Comparison of ENCODE assay signal across 1 cellular context in the genomic region with DNA sequence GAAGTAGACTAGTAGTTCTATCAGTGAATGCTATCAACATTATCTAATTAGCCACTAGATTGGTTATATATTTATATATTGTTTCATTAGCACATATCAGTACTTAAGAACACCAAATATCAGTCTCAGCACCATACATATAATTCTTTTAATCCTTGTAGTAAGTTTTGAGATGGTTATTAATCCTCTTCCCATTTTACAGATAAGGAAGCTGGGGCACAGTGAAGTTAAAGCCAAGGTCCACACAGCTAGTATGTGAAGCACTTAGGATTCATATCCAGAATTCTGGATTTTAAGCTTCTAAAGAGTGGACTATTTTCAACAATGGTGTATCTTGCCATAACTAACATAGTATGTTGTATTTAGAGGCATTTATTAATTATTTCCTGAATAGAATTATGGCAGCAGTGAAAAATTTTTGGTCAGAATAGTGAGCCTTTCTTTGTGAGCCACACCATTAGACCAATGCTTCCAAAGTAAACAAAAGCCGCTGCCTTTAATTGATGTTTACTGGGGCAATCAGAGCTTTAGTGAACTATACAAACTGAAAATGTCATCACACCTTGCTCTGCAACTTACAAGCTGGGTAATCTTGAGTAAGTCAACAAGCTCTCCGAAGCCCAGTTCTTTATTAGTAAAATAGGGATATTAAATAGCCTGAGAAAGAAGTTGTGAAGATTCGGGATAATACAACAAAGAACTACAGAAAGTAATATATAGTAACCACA.
TF ChIP-seq lines count a peak whose summit lies in the region.

No MANE protein-coding gene starts in this region.

TF ChIP-seq in K562, 482 proteins besides CTCF, POLR2A, EP300 and RAD21:
- TF ChIP-seq MXI1 (IDR thresholded peaks at IDR 0.05; ENCODE audit: low read depth, low read length) (0 out of 2 replicates have a peak, but pooled peaks have one; percentile 4), ZNF644 (tag; IDR thresholded peaks at IDR 0.05; ENCODE audit: low read depth) (peak; percentile 11; the same call in 1 of the 2 replicates), FOS (IDR thresholded peaks at IDR 0.05; ENCODE audit: extremely low read depth, insufficient read length) (no peak), ADNP (tag; IDR thresholded peaks at IDR 0.05) (peak; percentile 16; the same call in 1 of the 2 replicates), HMBOX1 (IDR thresholded peaks at IDR 0.05) (0 out of 2 replicates have a peak, but pooled peaks have one; percentile 12), RBM25 (IDR thresholded peaks at IDR 0.05; ENCODE audit: low read depth, low read length, severe bottlenecking) (peak; percentile 63), FOXA3 (CRISPR knock-in tag; conservative IDR thresholded peaks at IDR 0.05 in 1 of 2, IDR thresholded peaks at IDR 0.05 in 1 of 2) (peak; percentile 14 to 23; a peak in 1 of 4 replicates), GTF2E2 (tag; IDR thresholded peaks at IDR 0.05) (0 out of 2 replicates have a peak, but pooled peaks have one; percentile 66), RBM14 (IDR thresholded peaks at IDR 0.05; ENCODE audit: borderline replicate concordance, insufficient read depth, low read depth, low read length) (no peak)
- TF ChIP-seq, protein P1, sequence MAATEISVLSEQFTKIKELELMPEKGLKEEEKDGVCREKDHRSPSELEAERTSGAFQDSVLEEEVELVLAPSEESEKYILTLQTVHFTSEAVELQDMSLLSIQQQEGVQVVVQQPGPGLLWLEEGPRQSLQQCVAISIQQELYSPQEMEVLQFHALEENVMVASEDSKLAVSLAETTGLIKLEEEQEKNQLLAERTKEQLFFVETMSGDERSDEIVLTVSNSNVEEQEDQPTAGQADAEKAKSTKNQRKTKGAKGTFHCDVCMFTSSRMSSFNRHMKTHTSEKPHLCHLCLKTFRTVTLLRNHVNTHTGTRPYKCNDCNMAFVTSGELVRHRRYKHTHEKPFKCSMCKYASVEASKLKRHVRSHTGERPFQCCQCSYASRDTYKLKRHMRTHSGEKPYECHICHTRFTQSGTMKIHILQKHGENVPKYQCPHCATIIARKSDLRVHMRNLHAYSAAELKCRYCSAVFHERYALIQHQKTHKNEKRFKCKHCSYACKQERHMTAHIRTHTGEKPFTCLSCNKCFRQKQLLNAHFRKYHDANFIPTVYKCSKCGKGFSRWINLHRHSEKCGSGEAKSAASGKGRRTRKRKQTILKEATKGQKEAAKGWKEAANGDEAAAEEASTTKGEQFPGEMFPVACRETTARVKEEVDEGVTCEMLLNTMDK (IDR thresholded peaks at IDR 0.05; ENCODE audit: borderline replicate concordance, insufficient read depth, low read depth, low read length, poor library complexity, severe bottlenecking) = no peak
TF ChIP-seq in K562: peak in this region for 7.
